In genomic region chr5:74149395-74149794, GRCh38 we compare ENCODE assay signal across 1 cellular context.
TF ChIP-seq lines count a peak whose summit lies in the region.

No MANE protein-coding gene starts in this region.

TF ChIP-seq in HepG2, 621 proteins besides CTCF, POLR2A, EP300 and RAD21 (continued from another document):
- no peak for TF ChIP-seq PATZ1 (CRISPR knock-in tag; IDR thresholded peaks at IDR 0.05)
- no peak for TF ChIP-seq MIER3 (CRISPR knock-in tag; IDR thresholded peaks at IDR 0.05; ENCODE audit: borderline replicate concordance)
- no peak for TF ChIP-seq RFX3 (CRISPR knock-in tag; IDR thresholded peaks at IDR 0.05)
- TF ChIP-seq RNF219 (CRISPR knock-in tag; IDR thresholded peaks at IDR 0.05), result no peak
- TF ChIP-seq ZNF652 (CRISPR knock-in tag; IDR thresholded peaks at IDR 0.05; ENCODE audit: borderline replicate concordance, low read depth), result no peak
- no peak for TF ChIP-seq ZBTB7A (CRISPR knock-in tag; IDR thresholded peaks at IDR 0.05)
- TF ChIP-seq ZNF512 (CRISPR knock-in tag; IDR thresholded peaks at IDR 0.05), result no peak
- TF ChIP-seq KMT2B (CRISPR knock-in tag; IDR thresholded peaks at IDR 0.05), result no peak
- TF ChIP-seq CREM (IDR thresholded peaks at IDR 0.05), result no peak
- no peak for TF ChIP-seq CREM (CRISPR knock-in tag; IDR thresholded peaks at IDR 0.05)
- TF ChIP-seq ZBTB10 (CRISPR knock-in tag; IDR thresholded peaks at IDR 0.05; ENCODE audit: borderline replicate concordance), result no peak
- TF ChIP-seq ATF2 (CRISPR knock-in tag; IDR thresholded peaks at IDR 0.05), result no peak
- no peak for TF ChIP-seq KLF13 (CRISPR knock-in tag; IDR thresholded peaks at IDR 0.05)
